Comparison of ENCODE assay signal across 2 cellular contexts in genomic region chr11:100719362-100719761, GRCh38.
TF ChIP-seq lines count a peak whose summit lies in the region.

No MANE protein-coding gene starts in this region.

TF ChIP-seq in HepG2, 621 proteins besides CTCF, POLR2A, EP300 and RAD21 (continued from another document):
- TF ChIP-seq BRF2 (CRISPR knock-in tag; IDR thresholded peaks at IDR 0.05) (no peak), FOSL2 (CRISPR knock-in tag; IDR thresholded peaks at IDR 0.05) (no peak), GRHL1 (CRISPR knock-in tag; conservative IDR thresholded peaks at IDR 0.05) (no peak), BCL6 (CRISPR knock-in tag; IDR thresholded peaks at IDR 0.05) (no peak), TEAD2 (CRISPR knock-in tag; IDR thresholded peaks at IDR 0.05) (no peak), NR2F6 (IDR thresholded peaks at IDR 0.05) (no peak), NR2F6 (CRISPR knock-in tag; IDR thresholded peaks at IDR 0.05) (no peak), SRY (CRISPR knock-in tag; IDR thresholded peaks at IDR 0.05) (no peak)
- TF ChIP-seq, protein P1, sequence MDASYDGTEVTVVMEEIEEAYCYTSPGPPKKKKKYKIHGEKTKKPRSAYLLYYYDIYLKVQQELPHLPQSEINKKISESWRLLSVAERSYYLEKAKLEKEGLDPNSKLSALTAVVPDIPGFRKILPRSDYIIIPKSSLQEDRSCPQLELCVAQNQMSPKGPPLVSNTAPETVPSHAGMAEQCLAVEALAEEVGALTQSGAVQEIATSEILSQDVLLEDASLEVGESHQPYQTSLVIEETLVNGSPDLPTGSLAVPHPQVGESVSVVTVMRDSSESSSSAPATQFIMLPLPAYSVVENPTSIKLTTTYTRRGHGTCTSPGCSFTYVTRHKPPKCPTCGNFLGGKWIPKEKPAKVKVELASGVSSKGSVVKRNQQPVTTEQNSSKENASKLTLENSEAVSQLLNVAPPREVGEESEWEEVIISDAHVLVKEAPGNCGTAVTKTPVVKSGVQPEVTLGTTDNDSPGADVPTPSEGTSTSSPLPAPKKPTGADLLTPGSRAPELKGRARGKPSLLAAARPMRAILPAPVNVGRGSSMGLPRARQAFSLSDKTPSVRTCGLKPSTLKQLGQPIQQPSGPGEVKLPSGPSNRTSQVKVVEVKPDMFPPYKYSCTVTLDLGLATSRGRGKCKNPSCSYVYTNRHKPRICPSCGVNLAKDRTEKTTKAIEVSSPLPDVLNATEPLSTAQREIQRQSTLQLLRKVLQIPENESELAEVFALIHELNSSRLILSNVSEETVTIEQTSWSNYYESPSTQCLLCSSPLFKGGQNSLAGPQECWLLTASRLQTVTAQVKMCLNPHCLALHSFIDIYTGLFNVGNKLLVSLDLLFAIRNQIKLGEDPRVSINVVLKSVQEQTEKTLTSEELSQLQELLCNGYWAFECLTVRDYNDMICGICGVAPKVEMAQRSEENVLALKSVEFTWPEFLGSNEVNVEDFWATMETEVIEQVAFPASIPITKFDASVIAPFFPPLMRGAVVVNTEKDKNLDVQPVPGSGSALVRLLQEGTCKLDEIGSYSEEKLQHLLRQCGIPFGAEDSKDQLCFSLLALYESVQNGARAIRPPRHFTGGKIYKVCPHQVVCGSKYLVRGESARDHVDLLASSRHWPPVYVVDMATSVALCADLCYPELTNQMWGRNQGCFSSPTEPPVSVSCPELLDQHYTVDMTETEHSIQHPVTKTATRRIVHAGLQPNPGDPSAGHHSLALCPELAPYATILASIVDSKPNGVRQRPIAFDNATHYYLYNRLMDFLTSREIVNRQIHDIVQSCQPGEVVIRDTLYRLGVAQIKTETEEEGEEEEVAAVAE (CRISPR knock-in tag; IDR thresholded peaks at IDR 0.05; ENCODE audit: borderline replicate concordance) = no peak
- TF ChIP-seq, protein P2, sequence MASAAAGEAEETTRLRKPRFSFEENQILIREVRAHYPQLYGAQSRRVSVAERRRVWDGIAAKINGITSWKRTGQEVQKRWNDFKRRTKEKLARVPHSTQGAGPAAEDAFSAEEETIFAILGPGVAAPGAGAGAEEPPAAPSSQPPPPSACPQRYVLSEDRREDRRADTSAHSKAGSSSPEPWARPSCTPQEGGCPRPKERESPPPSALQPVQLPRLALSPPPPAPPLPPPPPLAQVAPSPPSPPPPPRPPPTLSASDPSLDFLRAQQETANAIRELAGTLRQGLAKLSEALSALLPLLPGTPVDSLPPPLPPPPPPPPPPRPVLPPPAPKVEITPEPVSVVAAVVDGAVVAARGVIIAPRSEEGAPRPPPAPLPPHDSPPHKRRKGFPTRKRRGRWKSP (CRISPR knock-in tag; IDR thresholded peaks at IDR 0.05) = no peak
- TF ChIP-seq, protein P3, sequence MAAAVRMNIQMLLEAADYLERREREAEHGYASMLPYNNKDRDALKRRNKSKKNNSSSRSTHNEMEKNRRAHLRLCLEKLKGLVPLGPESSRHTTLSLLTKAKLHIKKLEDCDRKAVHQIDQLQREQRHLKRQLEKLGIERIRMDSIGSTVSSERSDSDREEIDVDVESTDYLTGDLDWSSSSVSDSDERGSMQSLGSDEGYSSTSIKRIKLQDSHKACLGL (CRISPR knock-in tag; IDR thresholded peaks at IDR 0.05) = no peak
TF ChIP-seq in HepG2: peak in this region for 0.

TF ChIP-seq in SK-N-SH treated with all-trans-retinoic acid at 6 μM for 48 hours, 23 proteins besides CTCF, POLR2A, EP300 and RAD21 (continued from another document):
- TF ChIP-seq TSHZ2 (CRISPR knock-in tag; IDR thresholded peaks at IDR 0.05) (no peak), ZC3H10 (CRISPR knock-in tag; IDR thresholded peaks at IDR 0.05) (no peak), OSR1 (CRISPR knock-in tag; IDR thresholded peaks at IDR 0.05) (no peak), ISL1 (CRISPR knock-in tag; IDR thresholded peaks at IDR 0.05) (no peak), TOX (CRISPR knock-in tag; IDR thresholded peaks at IDR 0.05; ENCODE audit: borderline replicate concordance) (no peak)
